In genomic region chr3:168094580-168094876, GRCh38 we compare ENCODE assay signal across 8 cellular contexts. TPM values are rescaled to one million over a fixed set of nuclear protein-coding genes. Genes with fewer than 3 reads are reported as not detected.
DNase-seq lines count a peak whose midpoint lies in the region; ATAC-seq, FAIRE-seq and TF ChIP-seq lines count a peak whose summit lies in the region.

No MANE protein-coding gene starts in this region.

- CTCF ChIA-PET in AG04450 (lab: Charles Lee), result interaction anchor here (0.8 to 2.8 kb wide), 6 partner anchors 32 to 71 kb away, joined by 3 to 17 read pairs (median 6); no protein-coding TSS in a partner anchor
- CTCF ChIA-PET in K562 (lab: Yijun Ruan, JAX; ENCODE audit: low intra/inter-chr PET ratio), result no interaction called here
- CTCF ChIA-PET in HepG2 (lab: Yijun Ruan, JAX; ENCODE audit: low intra/inter-chr PET ratio, low total read pairs), result no interaction called here

- peak overlapping the region; percentile 98 for H3K4me2 ChIP-seq in K562 (ENCODE audit: insufficient read depth, low read length)
- peak overlapping the region; percentile 97 for H3K4me2 ChIP-seq in HepG2 (ENCODE audit: low read depth, low read length)

- H4K20me1 ChIP-seq in K562 (replicated peaks; ENCODE audit: control insufficient read depth, insufficient read depth, low read length), result peaks cover 9% of the 10 kb centered on the region
- no peaks in the 10 kb centered on the region; the same call in 1 of the 2 replicates for H4K20me1 ChIP-seq in HepG2 (ENCODE audit: insufficient read depth, low read length)

- TF ChIP-seq EP300 in K562 (IDR thresholded peaks at IDR 0.05; ENCODE audit: low read length) (no peak), HepG2 (IDR thresholded peaks at IDR 0.05; ENCODE audit: low read depth in 2 of 2, low read length in 2 of 2) (no peak), HepG2 (CRISPR knock-in tag; IDR thresholded peaks at IDR 0.05; ENCODE audit: borderline replicate concordance) (no peak), tibial nerve (IDR thresholded peaks at IDR 0.05) (no peak)

- H3K79me2 ChIP-seq in K562 (ENCODE audit: control insufficient read depth, insufficient read depth, low read length) (peaks cover 59% of the 10 kb centered on the region), HepG2 (ENCODE audit: insufficient read depth, low read length) (peaks cover 52% of the 10 kb centered on the region)

- TF ChIP-seq POLR2A in K562 (conservative IDR thresholded peaks at IDR 0.05) (no peak), HepG2 (IDR thresholded peaks at IDR 0.05; ENCODE audit: insufficient read depth in 1 of 2, low read depth in 2 of 2, low read length in 2 of 2) (no peak), tibial nerve (IDR thresholded peaks at IDR 0.05) (no peak)

- peak overlapping the region; percentile 97 for H2AFZ ChIP-seq in K562 (ENCODE audit: low read depth, low read length)
- H2AFZ ChIP-seq in HepG2 (ENCODE audit: low read length), result no peak overlapping the region

- 1% methylated on average over 9 of the region's 9 CpGs for WGBS in K562 (ENCODE audit: insufficient coverage, low coverage, missing lambda C conversion rate)
- WGBS in HepG2 (ENCODE audit: low lambda C conversion rate), result 0% methylated on average over 7 of the region's 9 CpGs
- WGBS in tibial nerve, 2 donors, result 0% methylated on average over 8 to 9 of the region's 9 CpGs

- POLR2A ChIA-PET in AG04450 (lab: Yijun Ruan, JAX) (interaction anchor here (0.9 kb wide), 1 partner anchor 21 kb away, joined by 3 read pairs; no protein-coding TSS in a partner anchor), K562 (lab: Yijun Ruan, JAX) (interaction anchor here (0.8 to 3.2 kb wide), 9 partner anchors 8 to 87 kb away, joined by 3 to 9 read pairs (median 3); no protein-coding TSS in a partner anchor), HepG2 (lab: Yijun Ruan, JAX) (interaction anchor here (0.9 to 3.5 kb wide), 2 partner anchors 24 to 38 kb away, joined by 3 to 17 read pairs; no protein-coding TSS in a partner anchor)

- ATAC-seq in HG03060 (IDR thresholded peaks at IDR 0.05; ENCODE audit: low read depth, unreplicated experiment), result peak; percentile 24
- no peak; the same call in 2 of the 3 replicates for ATAC-seq in K562
- ATAC-seq in HepG2, result peak; percentile 66; the same call in 2 of the 3 replicates
- ATAC-seq in GM21529 (IDR thresholded peaks at IDR 0.05; ENCODE audit: unreplicated experiment), result no peak

- H3K4me1 ChIP-seq in K562 (replicated peaks in 1 of 2; ENCODE audit: control insufficient read depth in 2 of 2, insufficient read depth in 2 of 2, low read length in 2 of 2), result peaks cover 13 to 36% of the 10 kb centered on the region in 2 experiments
- peaks cover 53% of the 10 kb centered on the region for H3K4me1 ChIP-seq in HepG2 (ENCODE audit: insufficient read depth, low read length)
- peaks cover 0 to 54% (median 20%) of the 10 kb centered on the region in 4 donors for H3K4me1 ChIP-seq in tibial nerve

- H3K9me3 ChIP-seq in AG04450 (ENCODE audit: control insufficient read depth, insufficient read depth, low read length) (no peaks in the 10 kb centered on the region), K562 (replicated peaks; ENCODE audit: control insufficient read depth, insufficient read depth, low read depth, low read length) (no peaks in the 10 kb centered on the region), HepG2 (ENCODE audit: low read length) (no peaks in the 10 kb centered on the region), tibial nerve (no peaks in the 10 kb centered on the region)

- no peak; the same call in 1 of the 2 replicates for TF ChIP-seq CTCF in AG04450 (IDR thresholded peaks at IDR 0.05; ENCODE audit: low read depth, low read length)
- no peak; a peak in 1 of 6 replicates for TF ChIP-seq CTCF in K562 (IDR thresholded peaks at IDR 0.05 in 2 of 3, conservative IDR thresholded peaks at IDR 0.05 in 1 of 3; ENCODE audit: insufficient read depth in 2 of 3, low read depth in 1 of 3, low read length in 3 of 3)
- no peak for TF ChIP-seq CTCF in HepG2 (CRISPR knock-in tag; IDR thresholded peaks at IDR 0.05)
- TF ChIP-seq CTCF in tibial nerve (IDR thresholded peaks at IDR 0.05), result no peak

- H3K4me3 ChIP-seq in AG04450 (ENCODE audit: low read depth, low read length) (peak overlapping the region; percentile 88), K562 (peak overlapping the region; percentile 77), HepG2 (replicated peaks in 1 of 3; ENCODE audit: insufficient read depth in 1 of 3, low read depth in 2 of 3, low read length in 3 of 3) (peak overlapping the region; percentile 77 to 79 (median 77)), tibial nerve (peak overlapping the region; percentile 65 to 85 (median 69))

- H3K9ac ChIP-seq in K562 (ENCODE audit: insufficient read depth in 1 of 2, low read depth in 2 of 2, low read length in 2 of 2) (peak overlapping the region; percentile 90 to 98), HepG2 (ENCODE audit: insufficient read depth, low read depth, low read length) (peak overlapping the region; percentile 72)

- DNase-seq in AG04450 (ENCODE audit: low read depth, low spot score) (no peak), K562 (ENCODE audit: extremely low read depth in 1 of 4, low spot score in 3 of 4) (no peak), HepG2 (ENCODE audit: low spot score) (no peak), tibial nerve (ENCODE audit: low spot score in 2 of 2) (no peak), 8988T (no peak), NCI-H226 (no peak)

- no peak for FAIRE-seq in K562 (lab: Jason Lieb, UNC)
- FAIRE-seq in HepG2 (lab: Jason Lieb, UNC), result peak; percentile 77

- intact Hi-C loops in K562 (cut with micrococcal nuclease), result loop anchor here (1.0 to 2.0 kb wide), 2 partner anchors 71 to 360 kb away; partner anchors contain the start of genes PDCD10 and SERPINI1
- intact Hi-C loops in HepG2 (cut with micrococcal nuclease; ENCODE audit: unreplicated experiment), result loop anchor here (2.0 to 10.0 kb wide), 3 partner anchors 34 to 360 kb away; partner anchors contain the start of genes PDCD10 and SERPINI1

- H3K27ac ChIP-seq in AG04450 (ENCODE audit: low read depth, low read length), result peak overlapping the region; percentile 77
- peak overlapping the region; percentile 96 for H3K27ac ChIP-seq in K562 (ENCODE audit: extremely low read depth, low read depth, low read length)
- peak overlapping the region; percentile 74 for H3K27ac ChIP-seq in HepG2 (ENCODE audit: extremely low read length, insufficient read depth, low read length)
- H3K27ac ChIP-seq in tibial nerve, result peak overlapping the region; percentile 85 to 96 (median 94)

- H3K27me3 ChIP-seq in AG04450 (ENCODE audit: control insufficient read depth, insufficient read depth, low read length) (no peaks in the 10 kb centered on the region), K562 (ENCODE audit: control insufficient read depth in 2 of 2, insufficient read depth in 2 of 2, low read length in 2 of 2) (no peaks in the 10 kb centered on the region), HepG2 (ENCODE audit: control insufficient read depth in 1 of 2, insufficient read depth in 2 of 2, low read length in 2 of 2) (no peaks in the 10 kb centered on the region; a peak in 1 of 5 replicates), tibial nerve (no peaks in the 10 kb centered on the region)

- no peaks in the 10 kb centered on the region for H3K9me1 ChIP-seq in K562 (ENCODE audit: control insufficient read depth, insufficient read depth, low read length)

- TF ChIP-seq RAD21 in K562 (CRISPR knock-in tag; conservative IDR thresholded peaks at IDR 0.05 in 1 of 2, IDR thresholded peaks at IDR 0.05 in 1 of 2), result no peak; a peak in 1 of 4 replicates
- TF ChIP-seq RAD21 in HepG2 (CRISPR knock-in tag; IDR thresholded peaks at IDR 0.05), result no peak

- BruUV-seq in K562 (replicated peaks; lab: Mats Ljungman, UMichigan), result no TSS peak
- BruUV-seq in HepG2 (replicated peaks; lab: Mats Ljungman, UMichigan), result no TSS peak

- H3K36me3 ChIP-seq in K562 (ENCODE audit: control insufficient read depth, insufficient read depth, low read length) (no peaks in the 10 kb centered on the region), HepG2 (replicated peaks in 1 of 2; ENCODE audit: control insufficient read depth in 1 of 2, insufficient read depth in 2 of 2, low read length in 2 of 2) (no peaks in the 10 kb centered on the region), tibial nerve (no peaks in the 10 kb centered on the region)

- in situ Hi-C loops in K562 (cut with MboI), result no loop called here
- in situ Hi-C loops in HepG2 (cut with HindIII; ENCODE audit: extremely low pct_ligation_motif_present, low pct_unique_long_range_greater_than_20kb), result no loop called here

RNA-seq across cellular contexts. Expression of gene GOLIM4, which starts 1.2 kb away (rescaled TPM):
- polyA plus RNA-seq in AG04450 (2011; rRNA removed), result 27.9 and 34.4 TPM in 2 replicates
- 38.2 and 42.2 TPM in 2 replicates for polyA minus RNA-seq in AG04450 (2011; rRNA and poly(A)+ RNA removed)
- 19.0 and 64.7 TPM in 2 replicates for total RNA-seq in K562 (2011; cell fraction: chromatin; rRNA removed; ENCODE audit: low replicate concordance)
- 22.7 and 26.3 TPM in 2 replicates for total RNA-seq in K562 (2011; cell fraction: nucleolus; rRNA removed)
- total RNA-seq in K562 (2011; cell fraction: nucleoplasm; rRNA removed), result 35.1 and 43.4 TPM in 2 replicates
- total RNA-seq in K562 (2014; rRNA removed), result 39.4 and 43.7 TPM in 2 replicates
- 31.9 and 36.8 TPM in 2 replicates for total RNA-seq in K562 (2014; rRNA removed; fragmentation: Illumina TruSeq; extraction: Trizol)
- total RNA-seq in K562 (2015; rRNA removed; fragmentation: Illumina TruSeq; extraction: Trizol), result 36.0 TPM in 2 replicates
- 27.0 and 29.2 TPM in 2 replicates for total RNA-seq in K562 (2021)
- 9.3 and 12.8 TPM in 2 replicates for polyA plus RNA-seq in K562 (2011; rRNA removed)
- 7.7 and 9.2 TPM in 2 replicates for polyA plus RNA-seq in K562 (2011; cell fraction: cytosol; rRNA removed)
- 16.0 and 16.9 TPM in 2 replicates for polyA plus RNA-seq in K562 (2011; cell fraction: nucleus; rRNA removed)
- polyA plus RNA-seq in K562 (2012), result 29.7 TPM in 2 replicates
- polyA plus RNA-seq in K562 (2014; fragmentation: Illumina TruSeq; extraction: Trizol), result 32.6 and 37.5 TPM in 2 replicates
- polyA plus RNA-seq in K562 (2014; fragmentation: Nextera tagmentation; extraction: Ambion mirVana), result 10 to 100 TPM; 11.3 to 12.0 TPM
- 20.5 and 31.0 TPM in 2 replicates for polyA plus RNA-seq in K562 (2014; rRNA removed)
- polyA minus RNA-seq in K562 (2011; rRNA and poly(A)+ RNA removed), result 41.7 and 56.2 TPM in 2 replicates
- polyA minus RNA-seq in K562 (2011; cell fraction: cytosol; rRNA and poly(A)+ RNA removed), result 17.6 and 25.5 TPM in 2 replicates
- 21.0 and 36.3 TPM in 2 replicates for polyA minus RNA-seq in K562 (2011; cell fraction: nucleus; rRNA and poly(A)+ RNA removed)
- total RNA-seq in HepG2 (2016; rRNA removed; fragmentation: Illumina TruSeq; extraction: Trizol), result 31.5 and 47.7 TPM in 2 replicates
- total RNA-seq in HepG2 (2016; cell fraction: cytosol; rRNA removed; fragmentation: Illumina TruSeq; extraction: Trizol; ENCODE audit: low read depth), result 7.7 and 9.3 TPM in 2 replicates
- total RNA-seq in HepG2 (2016; cell fraction: insoluble cytoplasmic fraction; rRNA removed; fragmentation: Illumina TruSeq; extraction: Trizol), result 33.4 and 49.5 TPM in 2 replicates
- 11.5 and 12.4 TPM in 2 replicates for total RNA-seq in HepG2 (2016; cell fraction: membrane; rRNA removed; fragmentation: Illumina TruSeq; extraction: Trizol)
- total RNA-seq in HepG2 (2016; cell fraction: nucleus; rRNA removed; fragmentation: Illumina TruSeq; extraction: Trizol), result 45.0 and 48.7 TPM in 2 replicates
- polyA plus RNA-seq in HepG2 (2011; rRNA removed), result 10.8 and 10.9 TPM in 2 replicates
- polyA plus RNA-seq in HepG2 (2011; cell fraction: cytosol; rRNA removed), result 13.3 and 13.6 TPM in 2 replicates
- polyA plus RNA-seq in HepG2 (2011; cell fraction: nucleus; rRNA removed), result 12.0 and 12.4 TPM in 2 replicates
- polyA plus RNA-seq in HepG2 (2012), result 26.9 and 28.2 TPM in 2 replicates
- 1.1 and 1.4 TPM in 2 replicates for polyA plus RNA-seq in HepG2 (2016; cell fraction: cytosol; fragmentation: Illumina TruSeq; extraction: Trizol; ENCODE audit: low read depth)
- 26.8 and 32.2 TPM in 2 replicates for polyA plus RNA-seq in HepG2 (2016; cell fraction: insoluble cytoplasmic fraction; fragmentation: Illumina TruSeq; extraction: Trizol; ENCODE audit: low read depth)
- 3.4 and 3.7 TPM in 2 replicates for polyA plus RNA-seq in HepG2 (2016; cell fraction: membrane; fragmentation: Illumina TruSeq; extraction: Trizol; ENCODE audit: low read depth)
- polyA plus RNA-seq in HepG2 (2016; cell fraction: nucleus; fragmentation: Illumina TruSeq; extraction: Trizol; ENCODE audit: insufficient read depth, low read depth), result 44.3 and 45.5 TPM in 2 replicates
- polyA minus RNA-seq in HepG2 (2011; rRNA and poly(A)+ RNA removed; ENCODE audit: low replicate concordance), result 15.3 and 32.9 TPM in 2 replicates
- 24.1 and 25.6 TPM in 2 replicates for polyA minus RNA-seq in HepG2 (2011; cell fraction: cytosol; rRNA and poly(A)+ RNA removed)
- 36.9 and 37.2 TPM in 2 replicates for polyA minus RNA-seq in HepG2 (2011; cell fraction: nucleus; rRNA and poly(A)+ RNA removed)
- 10 to 100 TPM; 35.9 to 59.0 (median 52.0) TPM for total RNA-seq in tibial nerve

Comparison
In these comparisons a context has a peak if more than half of its experiments do, and no peak if none do; other contexts are left out.
1. ATAC-seq: peak in HG03060 (single experiment) and HepG2 (single experiment); none in K562 (single experiment) and GM21529 (single experiment).
2. Peak in every context shown above with its lines, with median percentiles within 50 percentile points of each other: H3K27ac ChIP-seq and H3K4me3 ChIP-seq.